ENCODE assay signal across 9 cellular contexts in genomic region chr2:155622443-155622842, GRCh38.
"Had no signal": no experiment of that assay in that cellular context is flagged by ENCODE, and none has a peak within 500 bp of the region (broad histone marks: within the 10 kb centered on the region; RNA-seq: fewer than 3 reads in every experiment).

No MANE protein-coding gene starts in this region.

- H3K27ac ChIP-seq: GM23248, KMS-11 had no signal

- H2AFZ ChIP-seq: GM23248 had no signal

- DNase-seq: GM23248, GOT3, H7, HFFc6, KBM-7 had no signal

- H3K27ac Mint-ChIP-seq: HFFc6 had no signal

- H3K4me2 ChIP-seq: KMS-11 had no signal

- H3K4me3 ChIP-seq: GM23248, HAP-1 had no signal

- H3K4me3 Mint-ChIP-seq: HFFc6 had no signal

- H3K4me1 ChIP-seq: HAP-1 had no signal

- H3K9ac ChIP-seq: GM23248, KMS-11 had no signal

- ATAC-seq: HCT116 had no signal

- H3K9me3 ChIP-seq: HAP-1 had no signal

- FAIRE-seq: HTR-8/SVneo had no signal

- H3K36me3 ChIP-seq: HAP-1 had no signal
